ENCODE assay signal across 10 cellular contexts in genomic region chr13:32840840-32841713, GRCh38.
DNase-seq lines count a peak whose midpoint lies in the region; ATAC-seq and TF ChIP-seq lines count a peak whose summit lies in the region.
"Had no signal": no experiment of that assay in that cellular context is flagged by ENCODE, and none has a peak within 500 bp of the region (broad histone marks: within the 10 kb centered on the region; RNA-seq: fewer than 3 reads in every experiment).

No MANE protein-coding gene starts in this region.

- H3K27me3 Mint-ChIP-seq in activated CD4-positive, alpha-beta T cell treated with anti-CD3 and anti-CD28 coated beads, Interleukin-2, amount 10 ng/mL, durations not matched to agents 24 days and 14 days, result no peaks in the 10 kb centered on the region

- no peak for TF ChIP-seq POLR2A in erythroblast (IDR thresholded peaks at IDR 0.05; ENCODE audit: low read length)

- peaks cover 6% of the 10 kb centered on the region for H3K36me3 Mint-ChIP-seq in activated CD4-positive, alpha-beta T cell treated with anti-CD3 and anti-CD28 coated beads, Interleukin-2, amount 10 ng/mL, durations not matched to agents 24 days and 14 days (ENCODE audit: low read depth)

- ATAC-seq in Right ventricle myocardium superior (ENCODE audit: poor library complexity), result peak; percentile 57
- peak; percentile 58 for ATAC-seq in HG02571 (IDR thresholded peaks at IDR 0.05; ENCODE audit: unreplicated experiment)
- ATAC-seq in HG03159 (IDR thresholded peaks at IDR 0.05; ENCODE audit: unreplicated experiment), result no peak

- peaks cover 24% of the 10 kb centered on the region for H3K4me1 Mint-ChIP-seq in activated CD4-positive, alpha-beta T cell treated with anti-CD3 and anti-CD28 coated beads, Interleukin-2, amount 10 ng/mL, durations not matched to agents 24 days and 14 days

- H3K9me3 Mint-ChIP-seq in activated CD4-positive, alpha-beta T cell treated with anti-CD3 and anti-CD28 coated beads, Interleukin-2, amount 10 ng/mL, durations not matched to agents 24 days and 14 days, result peaks cover 10% of the 10 kb centered on the region

- intact Hi-C loops in Right ventricle myocardium superior (cut with DNase I), result no loop called here
- intact Hi-C loops in cardiac septum (cut with DNase I), result no loop called here
- intact Hi-C loops in activated CD4-positive, alpha-beta T cell treated with anti-CD3 and anti-CD28 coated beads, Interleukin-2, amount 10 ng/mL, durations not matched to agents 24 days and 14 days (cut with micrococcal nuclease), result loop anchor here (2.0 kb wide), 1 partner anchor 64 kb away; no protein-coding TSS in a partner anchor

- no peak overlapping the region for H3K27ac Mint-ChIP-seq in activated CD4-positive, alpha-beta T cell treated with anti-CD3 and anti-CD28 coated beads, Interleukin-2, amount 10 ng/mL, durations not matched to agents 24 days and 14 days

- H3K4me3 Mint-ChIP-seq in activated CD4-positive, alpha-beta T cell treated with anti-CD3 and anti-CD28 coated beads, Interleukin-2, amount 10 ng/mL, durations not matched to agents 24 days and 14 days, result no peak overlapping the region

- DNase-seq in Right ventricle myocardium superior (peak; percentile 66), cardiac septum (ENCODE audit: low spot score) (no peak), NCI-H446 treated with DMSO at 0.1 percent for 48 hours (lab: John Stamatoyannopoulos, UW) (peak; percentile 44), erythroblast (lab: John Stamatoyannopoulos, UW) (no peak), glomerular visceral epithelial cell (ENCODE audit: extremely low spot score) (no peak)
- DNase-seq in activated CD4-positive, alpha-beta T cell treated with anti-CD3 and anti-CD28 coated beads, Interleukin-2, amount 10 ng/mL, durations not matched to agents 24 days and 14 days, result no peak
- DNase-seq: NCI-H187 treated with DMSO at 0.1 percent for 48 hours, SW 1271 had no signal

Comparison
In these comparisons a context has a peak if more than half of its experiments do, and no peak if none do; other contexts are left out.
1. DNase-seq: peak in Right ventricle myocardium superior (single experiment) and NCI-H446 treated with DMSO at 0.1 percent for 48 hours (single experiment); none in cardiac septum (single experiment), erythroblast (0 of 2), glomerular visceral epithelial cell (single experiment) and activated CD4-positive, alpha-beta T cell treated with anti-CD3 and anti-CD28 coated beads, Interleukin-2, amount 10 ng/mL, durations not matched to agents 24 days and 14 days (single experiment).